Comparison of ENCODE assay signal across 18 cellular contexts in the genomic region with DNA sequence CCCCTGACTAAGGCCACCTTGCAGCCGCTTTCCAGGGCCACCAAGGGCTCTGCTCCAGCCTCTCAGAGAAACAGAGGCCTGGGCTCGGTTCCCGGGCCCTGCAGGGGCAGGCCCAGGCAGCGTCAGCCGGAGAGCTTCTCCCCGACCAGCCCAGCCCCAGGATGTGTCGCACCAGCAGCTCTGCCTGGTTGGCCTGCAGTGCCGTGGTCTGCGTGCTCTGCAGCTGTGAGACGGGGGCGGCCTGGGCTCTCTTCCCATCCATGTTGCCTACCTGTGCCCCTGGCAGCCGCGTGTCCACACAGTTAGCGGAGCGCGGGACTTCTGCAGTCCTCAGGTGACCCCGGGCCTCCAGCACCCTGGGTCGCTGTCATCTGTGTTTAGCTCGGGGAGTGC. TPM values are rescaled to one million over a fixed set of nuclear protein-coding genes. Genes with fewer than 3 reads are reported as not detected.
DNase-seq lines count a peak whose midpoint lies in the region; ATAC-seq and TF ChIP-seq lines count a peak whose summit lies in the region.
"Had no signal": no experiment of that assay in that cellular context is flagged by ENCODE, and none has a peak within 500 bp of the region (broad histone marks: within the 10 kb centered on the region; RNA-seq: fewer than 3 reads in every experiment).

No MANE protein-coding gene starts in this region.

- no peak overlapping the region for H3K27ac ChIP-seq in DND-41 (ENCODE audit: low read length)
- H3K27ac ChIP-seq in osteoblast (ENCODE audit: low read depth, low read length) = no peak overlapping the region
- H3K27ac ChIP-seq: colonic mucosa, parathyroid adenoma, SK-N-MC had no signal

- peaks cover 63% of the 10 kb centered on the region for H3K36me3 ChIP-seq in DND-41 (ENCODE audit: insufficient read depth, low read length)
- no peaks in the 10 kb centered on the region; the same call in none of the 2 replicates for H3K36me3 ChIP-seq in H7 (replicated peaks; ENCODE audit: control insufficient read depth, insufficient read depth, low read length)
- peaks cover 16% of the 10 kb centered on the region for H3K36me3 ChIP-seq in osteoblast (ENCODE audit: insufficient read depth, low read length)
- H3K36me3 ChIP-seq: colonic mucosa had no signal

- H3K4me1 ChIP-seq in DND-41 (ENCODE audit: insufficient read depth, low read length) (peaks cover 24% of the 10 kb centered on the region), osteoblast (ENCODE audit: insufficient read depth, low read length) (peaks cover 5% of the 10 kb centered on the region)
- H3K4me1 ChIP-seq: colonic mucosa, parathyroid adenoma had no signal

- H3K4me2 ChIP-seq in DND-41 (ENCODE audit: insufficient read depth, low read length) (no peak overlapping the region), osteoblast (ENCODE audit: insufficient read depth, low read length) (no peak overlapping the region)

- DNase-seq in DND-41 (no peak), H7 (peak; percentile 36), osteoblast (ENCODE audit: insufficient read length, low spot score, missing footprints) (peak; percentile 76), DMS153 treated with DMSO at 0.1 percent for 48 hours (lab: John Stamatoyannopoulos, UW; ENCODE audit: unreplicated experiment) (no peak), NCI-H1105 treated with DMSO at 0.1 percent for 48 hours (lab: John Stamatoyannopoulos, UW) (no peak)
- DNase-seq: GF-D8; NCI-H1417; NCI-H2171 treated with DMSO at 0.1 percent for 48 hours; NCI-H774; stimulated activated CD4-positive, alpha-beta T cell treated with anti-CD3 and anti-CD28 coated beads, Interleukin-4, amount 100 ng/mL, for 4 hours had no signal

- H3K9me3 ChIP-seq in DND-41 (ENCODE audit: insufficient read depth, low read length, severe bottlenecking) = no peaks in the 10 kb centered on the region
- no peaks in the 10 kb centered on the region for H3K9me3 ChIP-seq in osteoblast (ENCODE audit: low read depth, low read length)
- H3K9me3 ChIP-seq: colonic mucosa had no signal

- TF ChIP-seq CTCF in DND-41 (IDR thresholded peaks at IDR 0.05; ENCODE audit: borderline replicate concordance, extremely low read depth, low read length, poor library complexity, severe bottlenecking) (no peak), osteoblast (IDR thresholded peaks at IDR 0.05; ENCODE audit: extremely low read depth, low read depth, low read length) (no peak)

- peaks cover 45% of the 10 kb centered on the region for H3K79me2 ChIP-seq in DND-41 (ENCODE audit: insufficient read depth, low read length)
- peaks cover 43% of the 10 kb centered on the region for H3K79me2 ChIP-seq in osteoblast (ENCODE audit: insufficient read depth, low read length)

- peaks cover 76% of the 10 kb centered on the region for H4K20me1 ChIP-seq in DND-41 (ENCODE audit: insufficient read depth, low read length)
- H4K20me1 ChIP-seq in osteoblast (ENCODE audit: insufficient read depth, low read length) = peaks cover 26% of the 10 kb centered on the region

- no peak overlapping the region for H2AFZ ChIP-seq in DND-41 (ENCODE audit: low read depth, low read length)
- H2AFZ ChIP-seq in osteoblast (ENCODE audit: low read length) = no peak overlapping the region
- H2AFZ ChIP-seq: parathyroid adenoma had no signal

- H3K4me3 ChIP-seq in DND-41 (ENCODE audit: low read depth in 1 of 2, low read length in 2 of 2) = no peak overlapping the region
- H3K4me3 ChIP-seq in H7 (ENCODE audit: insufficient read depth, low read depth, low read length) = no peak overlapping the region
- no peak overlapping the region for H3K4me3 ChIP-seq in osteoblast (ENCODE audit: insufficient read depth, low read length)
- H3K4me3 ChIP-seq: colonic mucosa, SK-N-MC, skin epidermis had no signal

- no peak overlapping the region for H3K9ac ChIP-seq in DND-41 (ENCODE audit: low read depth, low read length)
- H3K9ac ChIP-seq: parathyroid adenoma had no signal

- no peaks in the 10 kb centered on the region for H3K27me3 ChIP-seq in DND-41 (ENCODE audit: insufficient read depth, low read length, poor library complexity)
- no peaks in the 10 kb centered on the region for H3K27me3 ChIP-seq in H7 (ENCODE audit: control insufficient read depth, insufficient read depth, low read length)
- no peaks in the 10 kb centered on the region for H3K27me3 ChIP-seq in osteoblast (ENCODE audit: insufficient read depth, low read length)
- H3K27me3 ChIP-seq: colonic mucosa had no signal

- ATAC-seq in DND-41 (ENCODE audit: insufficient read depth, low read depth) = peak; percentile 18; the same call in 1 of the 3 replicates
- peak; percentile 67 for ATAC-seq in esophagus mucosa
- no peak for ATAC-seq in HG02852 (IDR thresholded peaks at IDR 0.05; ENCODE audit: unreplicated experiment)
- ATAC-seq: activated CD4-positive, CD25-positive, alpha-beta regulatory T cell treated with anti-CD3 and anti-CD28 coated beads, Interleukin-2, amount 50 U/mL, for 24 hours had no signal

RNA-seq across cellular contexts. Expression of a gene that starts 4.8 kb away (rescaled TPM):
- not detected in 2 replicates for total RNA-seq in H7 (2014; rRNA removed; shearing (Covaris generic))
- total RNA-seq in esophagus mucosa = not detected
- total RNA-seq in osteoblast = not detected in 2 replicates
- total RNA-seq: LHCN-M2 had no signal

RNA-seq across cellular contexts. Expression of a gene that starts 5.9 kb away (rescaled TPM):
- 138 and 152 TPM in 2 replicates for total RNA-seq in H7 (2014; rRNA removed; shearing (Covaris generic))
- total RNA-seq in esophagus mucosa = 45.6 TPM
- 45.4 and 56.1 TPM in 2 replicates for total RNA-seq in osteoblast

RNA-seq across cellular contexts. Expression of a gene that starts 6.3 kb away (rescaled TPM):
- 43.3 and 60.4 TPM in 2 replicates for total RNA-seq in H7 (2014; rRNA removed; shearing (Covaris generic))
- total RNA-seq in esophagus mucosa (23.5 TPM), osteoblast (33.6 and 42.3 TPM in 2 replicates)

RNA-seq across cellular contexts. Expression of a gene that starts 15.8 kb away (rescaled TPM):
- 304 and 324 TPM in 2 replicates for total RNA-seq in H7 (2014; rRNA removed; shearing (Covaris generic))
- 98.6 TPM for total RNA-seq in esophagus mucosa
- 40.5 and 47.1 TPM in 2 replicates for total RNA-seq in osteoblast

RNA-seq across cellular contexts. Expression of a gene that starts 16.1 kb away (rescaled TPM):
- 12.7 and 15.3 TPM in 2 replicates for total RNA-seq in H7 (2014; rRNA removed; shearing (Covaris generic))
- total RNA-seq in esophagus mucosa = 13.0 TPM
- 10.0 and 16.3 TPM in 2 replicates for total RNA-seq in osteoblast

Comparison
In these comparisons a context has a peak if more than half of its experiments do, and no peak if none do; other contexts are left out.
1. DNase-seq: peak in H7 (single experiment) and osteoblast (single experiment); none in DND-41 (single experiment), DMS153 treated with DMSO at 0.1 percent for 48 hours (single experiment) and NCI-H1105 treated with DMSO at 0.1 percent for 48 hours (single experiment).